ENCODE assay signal across 12 cellular contexts in genomic region chr4:73661646-73662119, GRCh38. TPM values are rescaled to one million over a fixed set of nuclear protein-coding genes. Genes with fewer than 3 reads are reported as not detected.
DNase-seq lines count a peak whose midpoint lies in the region; ATAC-seq, FAIRE-seq and TF ChIP-seq lines count a peak whose summit lies in the region.
"Had no signal": no experiment of that assay in that cellular context is flagged by ENCODE, and none has a peak within 500 bp of the region (broad histone marks: within the 10 kb centered on the region; RNA-seq: fewer than 3 reads in every experiment).

No MANE protein-coding gene starts in this region.

- H3K9me3 ChIP-seq in astrocyte (ENCODE audit: insufficient read depth, low read depth, low read length) (no peaks in the 10 kb centered on the region), kidney (ENCODE audit: control insufficient read depth in 1 of 2, low read length in 2 of 2) (no peaks in the 10 kb centered on the region)

- H3K4me1 Mint-ChIP-seq in Calu3 (ENCODE audit: low read depth, unreplicated experiment) (peaks cover 32% of the 10 kb centered on the region), astrocyte (ENCODE audit: low read depth, unreplicated experiment) (peaks cover 27% of the 10 kb centered on the region)

- ATAC-seq in HG02970 (IDR thresholded peaks at IDR 0.05; ENCODE audit: low FRiP score, unreplicated experiment) (no peak), GM19455 (IDR thresholded peaks at IDR 0.05; ENCODE audit: unreplicated experiment) (no peak)
- ATAC-seq: effector memory CD8-positive, alpha-beta T cell had no signal

- no peak overlapping the region for H3K27ac ChIP-seq in KMS-11
- H3K27ac ChIP-seq in astrocyte (ENCODE audit: low read depth, low read length), result peak overlapping the region; percentile 71
- no peak overlapping the region for H3K27ac ChIP-seq in kidney (ENCODE audit: low read depth in 2 of 2, low read length in 2 of 2)

- DNase-seq in Calu3, result no peak
- peak; percentile 100 for DNase-seq in astrocyte (ENCODE audit: low read depth)
- peak; percentile 96 for DNase-seq in kidney glomerular epithelial cell (lab: John Stamatoyannopoulos, UW)
- no peak for DNase-seq in activated gamma-delta T cell (lab: John Stamatoyannopoulos, UW)
- no peak for DNase-seq in kidney
- DNase-seq: activated CD8-positive, alpha-beta memory T cell treated with anti-CD3 and anti-CD28 coated beads, Interleukin-2, amount 50 U/mL, for 4 hours; effector memory CD8-positive, alpha-beta T cell; NCI-H1105 treated with DMSO at 0.1 percent for 48 hours; substantia nigra had no signal

- H3K4me3 Mint-ChIP-seq in Calu3 (ENCODE audit: low read depth, unreplicated experiment) (no peak overlapping the region), astrocyte (ENCODE audit: unreplicated experiment) (no peak overlapping the region)
- H3K4me3 Mint-ChIP-seq: effector memory CD8-positive, alpha-beta T cell had no signal

- H3K27me3 Mint-ChIP-seq in Calu3 (ENCODE audit: unreplicated experiment), result no peaks in the 10 kb centered on the region
- no peaks in the 10 kb centered on the region for H3K27me3 Mint-ChIP-seq in astrocyte (ENCODE audit: low read depth, unreplicated experiment)
- H3K27me3 Mint-ChIP-seq: effector memory CD8-positive, alpha-beta T cell had no signal

- no peaks in the 10 kb centered on the region for H4K20me1 ChIP-seq in KMS-11 (ENCODE audit: insufficient read depth)
- no peaks in the 10 kb centered on the region for H4K20me1 ChIP-seq in astrocyte (ENCODE audit: insufficient read depth, low read length)

- H3K36me3 Mint-ChIP-seq in Calu3 (ENCODE audit: insufficient read depth, unreplicated experiment) (no peaks in the 10 kb centered on the region), astrocyte (ENCODE audit: low read depth, unreplicated experiment) (no peaks in the 10 kb centered on the region)

- H3K9me3 Mint-ChIP-seq in Calu3 (ENCODE audit: low read depth, unreplicated experiment), result no peaks in the 10 kb centered on the region
- no peaks in the 10 kb centered on the region for H3K9me3 Mint-ChIP-seq in astrocyte (ENCODE audit: unreplicated experiment)
- H3K9me3 Mint-ChIP-seq: effector memory CD8-positive, alpha-beta T cell had no signal

- no peak for TF ChIP-seq CTCF in Calu3 (IDR thresholded peaks at IDR 0.05; ENCODE audit: unreplicated experiment)
- TF ChIP-seq CTCF in KMS-11 (conservative IDR thresholded peaks at IDR 0.05; ENCODE audit: low read depth, low read length), result no peak
- TF ChIP-seq CTCF in astrocyte (IDR thresholded peaks at IDR 0.05; ENCODE audit: insufficient read depth, low read depth, low read length), result peak; percentile 36
- TF ChIP-seq CTCF in kidney (IDR thresholded peaks at IDR 0.05; ENCODE audit: borderline replicate concordance, extremely low read depth, insufficient read depth), result no peak

- CTCF ChIA-PET in Calu3 (lab: Charles Lee), result interaction anchor here (1.0 to 3.2 kb wide), 2 partner anchors 46 to 203 kb away, joined by 3 to 12 read pairs; no protein-coding TSS in a partner anchor

- no peaks in the 10 kb centered on the region for H3K79me2 ChIP-seq in KMS-11 (ENCODE audit: insufficient read depth, low read depth)
- H3K79me2 ChIP-seq in astrocyte (ENCODE audit: insufficient read depth, low read length), result no peaks in the 10 kb centered on the region

- H3K4me1 ChIP-seq in KMS-11 (ENCODE audit: low read depth, poor library complexity, severe bottlenecking) (no peaks in the 10 kb centered on the region), astrocyte (ENCODE audit: insufficient read depth, low read length) (peaks cover 15% of the 10 kb centered on the region), kidney (ENCODE audit: control insufficient read depth in 1 of 2, insufficient read depth in 1 of 2, low read depth in 1 of 2, low read length in 2 of 2) (no peaks in the 10 kb centered on the region)

- H3K27ac Mint-ChIP-seq in Calu3 (ENCODE audit: unreplicated experiment) (peak overlapping the region; percentile 56), astrocyte (ENCODE audit: unreplicated experiment) (peak overlapping the region; percentile 95)
- H3K27ac Mint-ChIP-seq: effector memory CD8-positive, alpha-beta T cell had no signal

- H2AFZ ChIP-seq in KMS-11 (ENCODE audit: low read depth), result 0 out of 2 replicates have a peak overlapping the region, but pooled peaks have one; percentile 46
- no peak overlapping the region for H2AFZ ChIP-seq in astrocyte (ENCODE audit: low read depth, low read length)

- FAIRE-seq in astrocyte (lab: Jason Lieb, UNC) (peak; percentile 94), kidney (lab: Jason Lieb, UNC) (no peak)

- H3K4me3 ChIP-seq in KMS-11 (IDR thresholded peaks at IDR 0.05; ENCODE audit: insufficient read depth, low read depth, low read length), result no peak overlapping the region
- no peak overlapping the region for H3K4me3 ChIP-seq in astrocyte (ENCODE audit: insufficient read depth, low read depth, low read length)
- H3K4me3 ChIP-seq in kidney (ENCODE audit: low read length in 2 of 2), result no peak overlapping the region

- no peaks in the 10 kb centered on the region for H3K36me3 ChIP-seq in KMS-11 (ENCODE audit: insufficient read depth)
- H3K36me3 ChIP-seq in astrocyte (ENCODE audit: insufficient read depth, low read length), result no peaks in the 10 kb centered on the region
- no peaks in the 10 kb centered on the region for H3K36me3 ChIP-seq in kidney (ENCODE audit: control insufficient read depth in 1 of 2, insufficient read depth in 2 of 2, low read length in 2 of 2)

- intact Hi-C loops in Calu3 (cut with micrococcal nuclease; ENCODE audit: unreplicated experiment), result loop anchor here (1.0 to 5.0 kb wide), 3 partner anchors 205 to 471 kb away; no protein-coding TSS in a partner anchor
- intact Hi-C loops in kidney (cut with DNase I), result no loop called here

- H3K27me3 ChIP-seq in KMS-11 (ENCODE audit: insufficient read depth, low read depth) (no peaks in the 10 kb centered on the region), astrocyte (ENCODE audit: insufficient read depth, low read length) (no peaks in the 10 kb centered on the region)

- BruUV-seq in Calu3 (replicated peaks; lab: Mats Ljungman, UMichigan), result no TSS peak

- H3K4me2 ChIP-seq in KMS-11, result no peak overlapping the region
- peak overlapping the region; percentile 40 for H3K4me2 ChIP-seq in astrocyte (ENCODE audit: low read length)

- no peak overlapping the region for H3K9ac ChIP-seq in KMS-11
- peak overlapping the region; percentile 17 for H3K9ac ChIP-seq in astrocyte (ENCODE audit: low read length)
- H3K9ac ChIP-seq in kidney (ENCODE audit: low read length in 2 of 2), result no peak overlapping the region

RNA-seq across cellular contexts. Expression of gene RASSF6, which starts 41.4 kb away (rescaled TPM):
- 12.5 and 12.8 TPM in 2 replicates for total RNA-seq in Calu3 (2022)
- total RNA-seq in astrocyte, result 0.07 and 0.14 TPM in 2 replicates
- total RNA-seq in kidney, result 8.8 TPM
- 4.7 TPM for polyA plus RNA-seq in kidney (ENCODE audit: insufficient read depth, low read depth, low replicate concordance)

Comparison
In these comparisons a context has a peak if more than half of its experiments do, and no peak if none do; other contexts are left out.
1. DNase-seq: peak in astrocyte (single experiment) and kidney glomerular epithelial cell (single experiment); none in Calu3 (single experiment), activated gamma-delta T cell (single experiment) and kidney (single experiment).